Comparison of ENCODE assay signal across 31 cellular contexts in genomic region chrX:151081016-151081415, GRCh38.
"Had no signal": no experiment of that assay in that cellular context is flagged by ENCODE, and none has a peak within 500 bp of the region (broad histone marks: within the 10 kb centered on the region; RNA-seq: fewer than 3 reads in every experiment).

No MANE protein-coding gene starts in this region.

- H3K36me3 ChIP-seq: right atrium auricular region, stomach, thyroid gland, upper lobe of left lung, vagina, WERI-Rb-1 had no signal

- H3K27me3 ChIP-seq: right atrium auricular region, thyroid gland, upper lobe of left lung, vagina had no signal

- H3K4me1 Mint-ChIP-seq: activated T-helper 17 cell treated with anti-CD3 and anti-CD28 coated beads, Interleukin-2, amount 50 U/mL, for 72 hours had no signal

- H3K36me3 Mint-ChIP-seq: naive B cell; stimulated activated naive B cell treated with anti-CD40 and anti-IgM and Interleukin-4, amounts not matched to agents 10 μg/mL and 1 μg/mL and 100 μg/mL, for 72 hours had no signal

- ATAC-seq: activated T-cell treated with anti-CD3 and anti-CD28 coated beads, Interleukin-2, amount 50 U/mL, for 4 hours; activated T-helper 17 cell treated with anti-CD3 and anti-CD28 coated beads, Interleukin-2, amount 50 U/mL, for 72 hours; esophagus mucosa; left ventricle myocardium superior; psoas muscle; stimulated activated naive B cell treated with anti-CD40 and anti-IgM and Interleukin-4, amounts not matched to agents 10 μg/mL and 1 μg/mL and 100 μg/mL, for 72 hours had no signal

- H3K27ac Mint-ChIP-seq: activated CD4-positive, alpha-beta memory T cell treated with anti-CD3 and anti-CD28 coated beads, Interleukin-2, amount 10 ng/mL, durations not matched to agents 7 days and 5 days; activated CD4-positive, alpha-beta T cell treated with anti-CD3 and anti-CD28 coated beads, Interleukin-2, amount 10 ng/mL, durations not matched to agents 7 days and 5 days; activated T-helper 17 cell treated with anti-CD3 and anti-CD28 coated beads, Interleukin-2, amount 50 U/mL, for 72 hours; dendritic cell treated with granulocyte-macrophage colony-stimulating factor and Interleukin-4, amounts not matched to agents 40 ng/mL and 50 ng/mL, for 4 days; endodermal cell; stimulated activated naive B cell treated with anti-CD40 and anti-IgM and Interleukin-4, amounts not matched to agents 10 μg/mL and 1 μg/mL and 100 μg/mL, for 72 hours; T-helper 1 cell treated with Interleukin-12 subunit alpha and Interleukin-12 subunit beta and Interleukin-4 antibody, amounts not matched to agents 30 μg/mL and 1 μg/mL, for 36 hours had no signal

- H3K9me3 Mint-ChIP-seq: activated CD4-positive, alpha-beta memory T cell treated with anti-CD3 and anti-CD28 coated beads, Interleukin-2, amount 10 ng/mL, durations not matched to agents 7 days and 5 days; activated CD4-positive, alpha-beta T cell treated with anti-CD3 and anti-CD28 coated beads, Interleukin-2, amount 10 ng/mL, durations not matched to agents 7 days and 5 days; activated T-cell treated with anti-CD3 and anti-CD28 coated beads, Interleukin-2, amount 50 U/mL, for 4 hours; activated T-helper 17 cell treated with anti-CD3 and anti-CD28 coated beads, Interleukin-2, amount 50 U/mL, for 72 hours; dendritic cell treated with granulocyte-macrophage colony-stimulating factor and Interleukin-4, amounts not matched to agents 40 ng/mL and 50 ng/mL, for 4 days; naive B cell; stimulated activated naive B cell treated with anti-CD40 and anti-IgM and Interleukin-4, amounts not matched to agents 10 μg/mL and 1 μg/mL and 100 μg/mL, for 72 hours; T-helper 1 cell treated with Interleukin-12 subunit alpha and Interleukin-12 subunit beta and Interleukin-4 antibody, amounts not matched to agents 30 μg/mL and 1 μg/mL, for 36 hours had no signal

- H3K4me3 Mint-ChIP-seq: activated CD4-positive, alpha-beta memory T cell treated with anti-CD3 and anti-CD28 coated beads, Interleukin-2, amount 10 ng/mL, durations not matched to agents 7 days and 5 days; activated CD4-positive, alpha-beta T cell treated with anti-CD3 and anti-CD28 coated beads, Interleukin-2, amount 10 ng/mL, durations not matched to agents 7 days and 5 days; activated T-cell treated with anti-CD3 and anti-CD28 coated beads, Interleukin-2, amount 50 U/mL, for 4 hours; dendritic cell treated with granulocyte-macrophage colony-stimulating factor and Interleukin-4, amounts not matched to agents 40 ng/mL and 50 ng/mL, for 4 days; neural crest cell; stimulated activated naive B cell treated with anti-CD40 and anti-IgM and Interleukin-4, amounts not matched to agents 10 μg/mL and 1 μg/mL and 100 μg/mL, for 72 hours; T-helper 1 cell treated with Interleukin-12 subunit alpha and Interleukin-12 subunit beta and Interleukin-4 antibody, amounts not matched to agents 30 μg/mL and 1 μg/mL, for 36 hours had no signal

- H3K4me3 ChIP-seq: psoas muscle, right atrium auricular region, stomach, thyroid gland, upper lobe of left lung, vagina had no signal

- DNase-seq: activated CD4-positive, alpha-beta memory T cell treated with anti-CD3 and anti-CD28 coated beads, Interleukin-2, amount 10 ng/mL, durations not matched to agents 7 days and 5 days; activated CD4-positive, alpha-beta T cell treated with anti-CD3 and anti-CD28 coated beads for 1 hour; activated CD4-positive, alpha-beta T cell treated with anti-CD3 and anti-CD28 coated beads, Interleukin-2, amount 10 ng/mL, durations not matched to agents 7 days and 5 days; activated CD8-positive, alpha-beta memory T cell treated with anti-CD3 and anti-CD28 coated beads, Interleukin-2, amount 50 U/mL, for 48 hours; activated gamma-delta T cell treated with Interleukin-2 at 50 U/mL for 16 hours; activated naive CD4-positive, alpha-beta T cell treated with anti-CD3 and anti-CD28 coated beads, Interleukin-2, amount 50 U/mL, for 16 hours; activated T-cell treated with anti-CD3 and anti-CD28 coated beads, Interleukin-2, amount 50 U/mL, for 4 hours; amniotic stem cell; caudate nucleus; foreskin fibroblast; head of caudate nucleus; hippocampal formation; left ventricle myocardium superior; naive B cell; psoas muscle; stimulated activated CD4-positive, alpha-beta T cell treated with anti-CD3 and anti-CD28 coated beads, Interleukin-15, amount 100 ng/mL, for 24 hours; stimulated activated CD4-positive, alpha-beta T cell treated with anti-CD3 and anti-CD28 coated beads, Interleukin-2, amount 100 ng/mL, for 24 hours; stimulated activated naive B cell treated with anti-CD40 and anti-IgM and Interleukin-4, amounts not matched to agents 10 μg/mL and 1 μg/mL and 100 μg/mL, for 72 hours; stomach; T-helper 9 cell; thyroid gland; WERI-Rb-1 had no signal
